Comparison of ENCODE assay signal across 8 cellular contexts in genomic region chr16:85615014-85615851, GRCh38.
DNase-seq lines count a peak whose midpoint lies in the region; ATAC-seq lines count a peak whose summit lies in the region.

No MANE protein-coding gene starts in this region.

- peaks cover 10% of the 10 kb centered on the region for H3K4me1 ChIP-seq in iPS DF 6.9 (ENCODE audit: control insufficient read depth, insufficient read depth, low read length)

- H3K4me3 ChIP-seq in iPS DF 6.9 (ENCODE audit: low read length), result peak overlapping the region; percentile 76; the same call in 1 of the 2 replicates

- no peaks in the 10 kb centered on the region for H3K9me3 ChIP-seq in iPS DF 6.9 (ENCODE audit: control insufficient read depth, insufficient read depth, low read length)

- H3K36me3 ChIP-seq in iPS DF 6.9 (ENCODE audit: control insufficient read depth, insufficient read depth, low read length), result no peaks in the 10 kb centered on the region

- H3K27ac ChIP-seq in iPS DF 6.9 (ENCODE audit: low read length), result no peak overlapping the region

- H3K27me3 ChIP-seq in iPS DF 6.9 (ENCODE audit: control insufficient read depth, insufficient read depth, low read length), result no peaks in the 10 kb centered on the region

- DNase-seq in DMS153 (lab: John Stamatoyannopoulos, UW), result peak; percentile 24
- DNase-seq in NCI-H2171 (lab: John Stamatoyannopoulos, UW), result peak; percentile 67
- peak; percentile 45 for DNase-seq in activated T-helper 9 cell treated with anti-CD3 and anti-CD28 coated beads, Interleukin-2, amount 50 U/mL, for 16 hours (ENCODE audit: low read depth)
- no peak for DNase-seq in iPS DF 6.9 (ENCODE audit: low read depth, low spot score)
- peak in 2 of 3 donors; percentile 35 to 37 for DNase-seq in stimulated activated CD4-positive, alpha-beta T cell treated with anti-CD3 and anti-CD28 coated beads, Interleukin-12 subunit alpha, Interleukin-12 subunit beta, amount 100 ng/mL, for 48 hours (ENCODE audit: low read depth in 2 of 3, low spot score in 1 of 3)
- no peak for DNase-seq in EL

- ATAC-seq in GM19467 (IDR thresholded peaks at IDR 0.05; ENCODE audit: unreplicated experiment) (no peak), GM21423 (IDR thresholded peaks at IDR 0.05; ENCODE audit: unreplicated experiment) (no peak)

- no CpG with 5 or more reads among the region's 39 CpGs for WGBS in iPS DF 6.9 (ENCODE audit: insufficient coverage, insufficient read length)

Comparison
In these comparisons a context has a peak if more than half of its experiments do, and no peak if none do; other contexts are left out.
1. DNase-seq: peak in DMS153 (single experiment), NCI-H2171 (single experiment), activated T-helper 9 cell treated with anti-CD3 and anti-CD28 coated beads, Interleukin-2, amount 50 U/mL, for 16 hours (single experiment) and stimulated activated CD4-positive, alpha-beta T cell treated with anti-CD3 and anti-CD28 coated beads, Interleukin-12 subunit alpha, Interleukin-12 subunit beta, amount 100 ng/mL, for 48 hours (2 of 3); none in iPS DF 6.9 (single experiment) and EL (single experiment).